ENCODE assay signal across 28 cellular contexts in genomic region chr1:154883919-154884867, GRCh38. TPM values are rescaled to one million over a fixed set of nuclear protein-coding genes. Genes with fewer than 3 reads are reported as not detected.
DNase-seq lines count a peak whose midpoint lies in the region; ATAC-seq, FAIRE-seq and TF ChIP-seq lines count a peak whose summit lies in the region.
"Had no signal": no experiment of that assay in that cellular context is flagged by ENCODE, and none has a peak within 500 bp of the region (broad histone marks: within the 10 kb centered on the region; RNA-seq: fewer than 3 reads in every experiment).

No MANE protein-coding gene starts in this region.

- H3K9ac ChIP-seq in kidney (ENCODE audit: low read length in 2 of 2), result no peak overlapping the region

- H3K9me3 ChIP-seq in adrenal gland (replicated peaks in 1 of 3), result no peaks in the 10 kb centered on the region
- no peaks in the 10 kb centered on the region for H3K9me3 ChIP-seq in kidney (ENCODE audit: control insufficient read depth in 1 of 2, low read length in 2 of 2)
- no peaks in the 10 kb centered on the region for H3K9me3 ChIP-seq in stomach
- H3K9me3 ChIP-seq: body of pancreas, gastroesophageal sphincter, thoracic aorta had no signal

- no peak for FAIRE-seq in kidney (lab: Jason Lieb, UNC)
- FAIRE-seq: keratinocyte had no signal

- ATAC-seq in GM19328 (IDR thresholded peaks at IDR 0.05; ENCODE audit: unreplicated experiment), result no peak
- ATAC-seq: activated naive CD8-positive, alpha-beta T cell treated with anti-CD3 and anti-CD28 coated beads, Interleukin-2, amount 50 U/mL, for 24 hours; body of pancreas; gastroesophageal sphincter; stimulated activated naive B cell treated with anti-CD40 and anti-IgM and Interleukin-4, amounts not matched to agents 10 μg/mL and 1 μg/mL and 100 μg/mL, for 72 hours; T-cell had no signal

- TF ChIP-seq CTCF in adrenal gland (IDR thresholded peaks at IDR 0.05) (no peak), kidney (IDR thresholded peaks at IDR 0.05; ENCODE audit: borderline replicate concordance, extremely low read depth, insufficient read depth) (no peak), stomach (IDR thresholded peaks at IDR 0.05) (no peak)

- H3K4me1 ChIP-seq in adrenal gland (replicated peaks in 1 of 2) (peaks cover 0 to 11% of the 10 kb centered on the region in 2 donors), kidney (ENCODE audit: control insufficient read depth in 1 of 2, insufficient read depth in 1 of 2, low read depth in 1 of 2, low read length in 2 of 2) (peaks cover 0 to 3% of the 10 kb centered on the region in 2 donors), stomach (no peaks in the 10 kb centered on the region)
- H3K4me1 ChIP-seq: body of pancreas, gastroesophageal sphincter had no signal

- intact Hi-C loops in adrenal gland (cut with DNase I), result no loop called here
- intact Hi-C loops in kidney (cut with DNase I), result no loop called here
- intact Hi-C loops in stomach (cut with DNase I; ENCODE audit: low total_unique reads), result no loop called here

- no peak for TF ChIP-seq EP300 in stomach (IDR thresholded peaks at IDR 0.05)

- H3K4me3 ChIP-seq in adrenal gland, result no peak overlapping the region
- H3K4me3 ChIP-seq in kidney (ENCODE audit: low read length in 2 of 2), result no peak overlapping the region
- no peak overlapping the region for H3K4me3 ChIP-seq in stomach
- H3K4me3 ChIP-seq: body of pancreas, gastroesophageal sphincter, skin epidermis, thoracic aorta had no signal

- DNase-seq in activated CD8-positive, alpha-beta memory T cell treated with anti-CD3 and anti-CD28 coated beads, Interleukin-2, amount 50 U/mL, for 48 hours, result peak; percentile 37
- no peak for DNase-seq in activated CD8-positive, alpha-beta memory T cell treated with anti-CD3 and anti-CD28 coated beads, Interleukin-2, amount 50 U/mL, for 4 hours
- peak in 6 of 7 donors; percentile 50 to 70 (median 64) for DNase-seq in adrenal gland
- DNase-seq in kidney, result peak; percentile 42
- DNase-seq in stomach, result peak; percentile 34
- DNase-seq in NCI-H510A (lab: John Stamatoyannopoulos, UW), result no peak
- DNase-seq in ureter (ENCODE audit: low spot score), result no peak
- DNase-seq: activated CD4-positive, alpha-beta T cell treated with anti-CD3 and anti-CD28 coated beads, Interleukin-2, amount 50 U/mL, for 1 hour; activated naive CD8-positive, alpha-beta T cell treated with anti-CD3 and anti-CD28 coated beads, Interleukin-2, amount 50 U/mL, for 24 hours; CD4-positive, alpha-beta memory T cell; effector memory CD4-positive, alpha-beta T cell; H9; IMR-90; mesendoderm; NCI-H1417; NCI-H526; posterior cingulate gyrus; SHP77 treated with DMSO at 0.1 percent for 48 hours; stimulated activated CD4-positive, alpha-beta T cell treated with anti-CD3 and anti-CD28 coated beads, Interleukin-2, amount 100 ng/mL, for 48 hours; stimulated activated naive B cell treated with anti-CD40 and anti-IgM and Interleukin-4, amounts not matched to agents 10 μg/mL and 1 μg/mL and 100 μg/mL, for 72 hours; T-cell had no signal

- H3K27me3 ChIP-seq in adrenal gland, result no peaks in the 10 kb centered on the region
- peaks cover 0 to 8% (median 0%) of the 10 kb centered on the region in 3 donors for H3K27me3 ChIP-seq in stomach
- H3K27me3 ChIP-seq: body of pancreas had no signal

- TF ChIP-seq POLR2A in adrenal gland (IDR thresholded peaks at IDR 0.05), result no peak
- no peak for TF ChIP-seq POLR2A in stomach (IDR thresholded peaks at IDR 0.05)

- H3K27ac ChIP-seq in adrenal gland (no peak overlapping the region), kidney (ENCODE audit: low read depth in 2 of 2, low read length in 2 of 2) (no peak overlapping the region), stomach (peak overlapping the region in 1 of 5 donors; percentile 28)
- H3K27ac ChIP-seq: 22Rv1, body of pancreas, gastroesophageal sphincter, thoracic aorta had no signal

- no peaks in the 10 kb centered on the region for H3K36me3 ChIP-seq in adrenal gland (replicated peaks in 1 of 2)
- no peaks in the 10 kb centered on the region for H3K36me3 ChIP-seq in kidney (ENCODE audit: control insufficient read depth in 1 of 2, insufficient read depth in 2 of 2, low read length in 2 of 2)
- H3K36me3 ChIP-seq in stomach, result no peaks in the 10 kb centered on the region
- H3K36me3 ChIP-seq: gastroesophageal sphincter, thoracic aorta had no signal

- WGBS in adrenal gland, 4 donors, result 46 to 54% (median 51%) methylated on average over 13 to 15 of the region's 15 CpGs
- 53 to 60% (median 54%) methylated on average over 14 to 15 of the region's 15 CpGs for WGBS in stomach, 5 donors

RNA-seq across cellular contexts. Expression of gene KCNN3, which starts 14.1 kb away (rescaled TPM):
- 1 to 10 TPM in 5 of 8 donors, under 1 TPM in 3; 0.17 to 2.3 (median 1.1) TPM for total RNA-seq in adrenal gland
- 1 to 10 TPM in 1 of 3 donors, under 1 TPM in 2; 0.34 to 2.0 (median 0.80) TPM for polyA plus RNA-seq in adrenal gland
- 5.6 TPM for total RNA-seq in kidney
- polyA plus RNA-seq in kidney (ENCODE audit: insufficient read depth, low read depth, low replicate concordance), result 2.6 TPM
- 10 to 100 TPM in 1 of 5 donors, 1 to 10 TPM in 4; 1.2 to 10.7 (median 3.5) TPM for total RNA-seq in stomach
- under 1 TPM; 0.19 to 0.31 (median 0.25) TPM for polyA plus RNA-seq in stomach
- 5.4 TPM for total RNA-seq in ureter
- total RNA-seq: IMR-90 had no signal
- polyA plus RNA-seq: CD4-positive, alpha-beta memory T cell had no signal

RNA-seq across cellular contexts. Expression of gene PMVK, which starts 52.3 kb away (rescaled TPM):
- total RNA-seq in adrenal gland (10 to 100 TPM; 12.6 to 70.0 (median 43.4) TPM), kidney (42.0 TPM), stomach (10 to 100 TPM; 10.1 to 47.3 (median 36.8) TPM), ureter (41.8 TPM)
- polyA plus RNA-seq in adrenal gland (10 to 100 TPM; 41.4 to 45.1 (median 42.1) TPM), kidney (ENCODE audit: insufficient read depth, low read depth, low replicate concordance) (132 TPM), stomach (10 to 100 TPM; 37.4 to 57.1 (median 45.2) TPM)

Comparison
In these comparisons a context has a peak if more than half of its experiments do, and no peak if none do; other contexts are left out.
1. DNase-seq: peak in activated CD8-positive, alpha-beta memory T cell treated with anti-CD3 and anti-CD28 coated beads, Interleukin-2, amount 50 U/mL, for 48 hours (single experiment), adrenal gland (6 of 7), kidney (single experiment) and stomach (single experiment); none in activated CD8-positive, alpha-beta memory T cell treated with anti-CD3 and anti-CD28 coated beads, Interleukin-2, amount 50 U/mL, for 4 hours (single experiment), NCI-H510A (single experiment) and ureter (single experiment).